ENCODE assay signal across 1 cellular context in genomic region chr13:108915095-108915633, GRCh38.
TF ChIP-seq lines count a peak whose summit lies in the region.

No MANE protein-coding gene starts in this region.

TF ChIP-seq in SK-N-SH treated with all-trans-retinoic acid at 6 μM for 48 hours, 23 proteins besides CTCF, POLR2A, EP300 and RAD21 (continued from another document):
- no peak for TF ChIP-seq CSRNP3 (CRISPR knock-in tag; IDR thresholded peaks at IDR 0.05)
- no peak for TF ChIP-seq GLIS3 (CRISPR knock-in tag; IDR thresholded peaks at IDR 0.05)
- TF ChIP-seq ZC3H10 (CRISPR knock-in tag; IDR thresholded peaks at IDR 0.05), result no peak
- no peak for TF ChIP-seq SNAI2 (CRISPR knock-in tag; IDR thresholded peaks at IDR 0.05)
